In the genomic region with DNA sequence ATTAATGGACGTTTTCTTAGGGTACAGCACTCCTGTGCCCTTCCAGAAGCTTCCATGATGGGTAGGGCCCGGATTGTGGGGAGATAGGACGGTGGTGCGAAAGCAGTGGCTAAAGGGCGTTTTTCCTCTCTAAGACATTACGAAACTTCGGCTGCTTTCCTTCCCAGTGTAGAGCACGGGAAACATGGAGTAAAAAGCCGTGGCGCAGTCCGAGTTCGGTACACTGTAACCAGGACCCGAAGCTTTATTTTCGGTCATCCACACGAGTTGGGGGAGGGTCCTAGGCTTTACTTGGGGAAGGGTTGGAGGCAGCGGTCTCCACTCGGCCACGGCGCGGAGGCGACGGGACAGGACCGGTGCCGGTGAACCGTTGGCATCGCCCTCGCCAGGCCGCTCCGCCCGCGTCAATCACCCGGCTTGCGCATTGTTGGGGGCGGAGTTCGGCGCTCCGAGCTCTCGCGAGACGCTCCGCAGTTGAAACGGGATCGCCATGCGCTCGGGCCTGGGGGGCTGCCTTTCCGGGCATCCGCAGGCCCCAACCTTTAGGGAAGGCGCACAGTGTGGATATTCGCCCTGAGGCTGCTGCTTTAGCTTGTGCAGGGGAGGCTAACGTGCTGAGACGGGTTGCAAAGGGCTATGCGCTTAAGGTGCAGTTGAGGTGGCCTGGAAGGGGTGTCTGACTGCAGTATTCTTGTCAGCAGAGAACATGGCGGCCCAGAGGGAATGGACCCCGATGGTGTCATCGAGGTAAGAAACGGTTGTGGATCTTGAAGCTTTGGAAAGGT, we compare ENCODE assay signal across 9 cellular contexts. TPM values are rescaled to one million over a fixed set of nuclear protein-coding genes. Genes with fewer than 3 reads are reported as not detected.
DNase-seq lines count a peak whose midpoint lies in the region; ATAC-seq and TF ChIP-seq lines count a peak whose summit lies in the region.
"Had no signal": no experiment of that assay in that cellular context is flagged by ENCODE, and none has a peak within 500 bp of the region (broad histone marks: within the 10 kb centered on the region; RNA-seq: fewer than 3 reads in every experiment).

No MANE protein-coding gene starts in this region.

- CTCF ChIA-PET in Panc1 (lab: Charles Lee) = interaction anchor here (1.0 kb wide), 1 partner anchor 169 kb away, joined by 3 read pairs; no protein-coding TSS in a partner anchor

- peak; percentile 78 for DNase-seq in COLO668 (lab: John Stamatoyannopoulos, UW; ENCODE audit: unreplicated experiment)
- DNase-seq in HT1080 (ENCODE audit: low read depth) = peak; percentile 77
- DNase-seq in Panc1 (ENCODE audit: low read depth, low spot score) = no peak
- DNase-seq in activated T-helper 9 cell treated with anti-CD3 and anti-CD28 coated beads, Interleukin-2, amount 50 U/mL, for 16 hours (ENCODE audit: low read depth) = peak; percentile 68
- peak; percentile 83 for DNase-seq in fibroblast of pulmonary artery (ENCODE audit: low read depth)
- peak; percentile 85 for DNase-seq in natural killer cell
- DNase-seq in stimulated activated naive CD4-positive, alpha-beta T cell (lab: John Stamatoyannopoulos, UW) = peak; percentile 75 to 90 (median 80)

- intact Hi-C loops in Panc1 (cut with micrococcal nuclease; ENCODE audit: unreplicated experiment) (no loop called here), natural killer cell (cut with micrococcal nuclease) (loop anchor here (1.0 to 5.0 kb wide), 3 partner anchors 214 to 847 kb away; partner anchors contain the start of genes DNAJB11 and TRA2B)

- TF ChIP-seq CTCF in Panc1 (IDR thresholded peaks at IDR 0.05) (no peak), fibroblast of pulmonary artery (IDR thresholded peaks at IDR 0.05; ENCODE audit: low read length, missing control alignments) (no peak), natural killer cell (IDR thresholded peaks at IDR 0.05) (no peak)

- peak; percentile 63 for ATAC-seq in GM21367 (IDR thresholded peaks at IDR 0.05; ENCODE audit: unreplicated experiment)
- ATAC-seq in Panc1 = peak; percentile 76
- peak; percentile 70 to 86 (median 73) for ATAC-seq in natural killer cell

- H3K9me3 Mint-ChIP-seq in natural killer cell = no peaks in the 10 kb centered on the region

- peaks cover 53% of the 10 kb centered on the region for H3K36me3 Mint-ChIP-seq in natural killer cell

- H3K27ac Mint-ChIP-seq in natural killer cell = peak overlapping the region; percentile 95 to 97

- peaks cover 41% of the 10 kb centered on the region for H3K4me1 ChIP-seq in Panc1 (ENCODE audit: control insufficient read depth, insufficient read depth, low read length)

- H3K27me3 Mint-ChIP-seq in natural killer cell (ENCODE audit: low read depth in 2 of 2) = no peaks in the 10 kb centered on the region

- H3K4me3 Mint-ChIP-seq in natural killer cell = peak overlapping the region; percentile 96

- peak overlapping the region; percentile 100 for H3K27ac ChIP-seq in Panc1 (ENCODE audit: low read length)

- H3K4me1 Mint-ChIP-seq in natural killer cell = peaks cover 64% of the 10 kb centered on the region in 2 donors

- H3K9me3 ChIP-seq in Panc1 (ENCODE audit: control insufficient read depth, insufficient read depth, low read depth, low read length) = no peaks in the 10 kb centered on the region

- POLR2A ChIA-PET in Panc1 (lab: Charles Lee) = interaction anchor here (0.5 to 2.0 kb wide), 3 partner anchors 206 to 846 kb away, joined by 3 to 10 read pairs (median 8); partner anchors contain the start of genes DNAJB11 and TRA2B

- H3K4me3 ChIP-seq in Panc1 (ENCODE audit: low read depth in 2 of 2, low read length in 2 of 2) = peak overlapping the region; percentile 96 to 97
- peak overlapping the region; percentile 99 for H3K4me3 ChIP-seq in fibroblast of pulmonary artery (replicated peaks; ENCODE audit: low read depth, low read length)

- TSS peak; percentile 77 for BruUV-seq in Panc1 (replicated peaks; lab: Mats Ljungman, UMichigan)

- in situ Hi-C loops in Panc1 (cut with HindIII; ENCODE audit: low pct_unique_long_range_greater_than_20kb, low sequenced_read_pairs) = no loop called here

- peaks cover 52% of the 10 kb centered on the region for H3K36me3 ChIP-seq in Panc1 (ENCODE audit: control insufficient read depth, insufficient read depth, low read length)

- no peaks in the 10 kb centered on the region for H3K27me3 ChIP-seq in Panc1 (ENCODE audit: control insufficient read depth, insufficient read depth, low read length)

RNA-seq across cellular contexts. Expression of gene EIF4A2, which starts 0.5 kb away (rescaled TPM):
- total RNA-seq in HT1080 (2014; rRNA removed; shearing (Covaris generic)) = 557 and 581 TPM in 2 replicates
- 725 and 893 TPM in 2 replicates for polyA plus RNA-seq in HT1080 (2015; cell fraction: cytosol; rRNA removed)
- polyA plus RNA-seq in HT1080 (2015; cell fraction: nucleus; rRNA removed) = 2,088 and 2,429 TPM in 2 replicates
- total RNA-seq in Panc1 (2021; ENCODE audit: unreplicated experiment) (219 TPM), natural killer cell (100 to 1,000 TPM; 551 to 652 (median 621) TPM)
- 126 TPM for polyA plus RNA-seq in Panc1 (2012; ENCODE audit: insufficient read length)

RNA-seq across cellular contexts. Expression of gene RFC4, which starts 22.4 kb away (rescaled TPM):
- 84.7 and 95.1 TPM in 2 replicates for total RNA-seq in HT1080 (2014; rRNA removed; shearing (Covaris generic))
- polyA plus RNA-seq in HT1080 (2015; cell fraction: cytosol; rRNA removed) = 70.1 and 73.3 TPM in 2 replicates
- polyA plus RNA-seq in HT1080 (2015; cell fraction: nucleus; rRNA removed) = 113 and 122 TPM in 2 replicates
- total RNA-seq in Panc1 (2021; ENCODE audit: unreplicated experiment) (70.7 TPM), natural killer cell (10 to 100 TPM; 16.8 to 21.6 (median 17.3) TPM)
- polyA plus RNA-seq in Panc1 (2012; ENCODE audit: insufficient read length) = 28.4 TPM

RNA-seq across cellular contexts. Expression of gene ADIPOQ, which starts 58.6 kb away (rescaled TPM):
- not detected in 2 replicates for total RNA-seq in HT1080 (2014; rRNA removed; shearing (Covaris generic))
- polyA plus RNA-seq in HT1080 (2015; cell fraction: cytosol; rRNA removed) = not detected in 2 replicates
- polyA plus RNA-seq in HT1080 (2015; cell fraction: nucleus; rRNA removed) = not detected in 2 replicates
- total RNA-seq in Panc1 (2021; ENCODE audit: unreplicated experiment) (not detected), natural killer cell (not detected)
- polyA plus RNA-seq in Panc1 (2012; ENCODE audit: insufficient read length) = not detected
- total RNA-seq: glomerular endothelial cell had no signal
